8 cellular contexts compared by ENCODE assay signal in the genomic region with DNA sequence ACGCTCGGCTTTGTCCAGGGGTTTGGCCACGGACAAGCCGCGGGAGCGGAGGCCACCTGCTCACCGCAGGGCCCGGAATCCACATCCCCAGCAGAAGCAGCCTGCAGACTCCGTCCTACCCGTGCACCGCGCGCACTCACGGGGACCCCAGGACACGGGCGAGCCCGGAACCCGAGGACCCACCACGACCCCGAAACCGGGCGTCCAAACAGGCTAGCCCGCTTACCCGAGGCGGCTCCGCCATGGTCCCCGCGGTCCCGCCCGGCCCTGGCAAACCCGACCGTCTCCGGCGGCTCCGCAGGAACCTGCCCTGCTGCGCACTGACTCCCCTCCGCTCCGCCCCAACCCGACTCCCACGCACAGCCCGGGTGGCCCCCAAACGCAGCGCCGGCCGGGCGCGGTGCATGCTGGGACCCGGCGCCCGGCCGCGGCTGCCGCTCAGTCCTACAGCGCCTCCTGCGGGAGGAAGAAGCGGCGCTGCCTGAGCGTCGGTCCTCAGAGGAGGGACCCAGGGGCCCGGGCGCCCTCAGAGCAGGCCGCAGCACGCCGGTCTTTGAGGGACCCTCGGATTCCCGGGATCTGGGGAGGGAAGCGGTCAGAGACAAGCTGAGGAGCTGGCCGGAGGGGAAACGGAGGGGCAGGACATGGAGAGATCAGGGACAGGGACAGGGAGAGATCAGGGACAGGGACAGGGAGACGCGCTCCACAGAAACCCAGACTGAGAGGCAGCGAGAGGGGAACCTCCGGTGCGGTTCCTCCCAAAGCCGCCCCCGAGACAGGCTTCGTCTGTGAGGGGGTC. TPM values are rescaled to one million over a fixed set of nuclear protein-coding genes. Genes with fewer than 3 reads are reported as not detected.
DNase-seq lines count a peak whose midpoint lies in the region; ATAC-seq and TF ChIP-seq lines count a peak whose summit lies in the region.

A gene with protein sequence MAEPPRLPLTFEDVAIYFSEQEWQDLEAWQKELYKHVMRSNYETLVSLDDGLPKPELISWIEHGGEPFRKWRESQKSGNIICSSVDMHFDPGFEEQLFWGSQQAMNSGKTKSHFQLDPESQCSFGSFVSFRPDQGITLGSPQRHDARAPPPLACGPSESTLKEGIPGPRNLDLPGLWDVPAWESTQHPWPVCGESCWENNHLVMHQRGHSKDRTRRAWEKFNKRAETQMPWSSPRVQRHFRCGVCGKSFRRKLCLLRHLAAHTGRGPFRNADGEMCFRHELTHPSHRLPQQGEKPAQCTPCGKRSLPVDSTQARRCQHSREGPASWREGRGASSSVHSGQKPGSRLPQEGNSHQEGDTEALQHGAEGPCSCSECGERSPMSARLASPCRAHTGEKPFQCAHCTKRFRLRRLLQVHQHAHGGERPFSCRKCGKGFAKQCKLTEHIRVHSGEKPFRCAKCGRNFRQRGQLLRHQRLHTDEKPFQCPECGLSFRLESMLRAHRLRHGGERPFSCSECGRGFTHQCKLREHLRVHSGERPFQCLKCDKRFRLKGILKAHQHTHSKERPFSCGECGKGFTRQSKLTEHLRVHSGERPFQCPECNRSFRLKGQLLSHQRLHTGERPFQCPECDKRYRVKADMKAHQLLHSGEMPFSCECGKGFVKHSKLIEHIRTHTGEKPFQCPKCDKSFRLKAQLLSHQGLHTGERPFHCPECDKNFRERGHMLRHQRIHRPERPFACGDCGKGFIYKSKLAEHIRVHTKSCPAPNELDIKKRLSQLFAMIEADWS (minus strand): TSS at position 322 of the 799 bp plus-strand sequence. CDS start 78 bp downstream, at position 244.

- peaks cover 0 to 39% (median 14%) of the 10 kb centered on the region in 9 donors for H3K4me1 ChIP-seq in heart right ventricle

- peak within 1 kb of the TSS; percentile 98 for H3K4me3 ChIP-seq in GM12875 (ENCODE audit: low read depth, low read length)
- peak within 1 kb of the TSS; percentile 94 for H3K4me3 ChIP-seq in SU-DHL-6 (ENCODE audit: insufficient read depth, low read length, poor library complexity, severe bottlenecking)
- peak within 1 kb of the TSS; percentile 57 to 99 (median 85) for H3K4me3 ChIP-seq in heart right ventricle

- H3K27me3 ChIP-seq in SU-DHL-6 (ENCODE audit: low read length): no peaks in the 10 kb centered on the region
- H3K27me3 ChIP-seq in heart right ventricle: no peaks in the 10 kb centered on the region

- H4K20me1 ChIP-seq in SU-DHL-6 (ENCODE audit: low read depth, low read length): no peaks in the 10 kb centered on the region

- H3K27ac Mint-ChIP-seq in activated naive CD8-positive, alpha-beta T cell treated with anti-CD3 and anti-CD28 coated beads, Interleukin-2, amount 50 U/mL, for 24 hours: peak within 1 kb of the TSS; percentile 98
- H3K27ac Mint-ChIP-seq in progenitor cell of endocrine pancreas: peak within 1 kb of the TSS; percentile 100

- H3K9ac ChIP-seq in SU-DHL-6 (ENCODE audit: low read length): peak within 1 kb of the TSS; percentile 98

- 0 out of 2 replicates have a peak, but pooled peaks cover 3% of the 10 kb centered on the region for H3F3A ChIP-seq in SU-DHL-6 (ENCODE audit: insufficient read depth)

- H3K27ac ChIP-seq in SU-DHL-6 (ENCODE audit: low read depth, low read length) (peak within 1 kb of the TSS; percentile 77), heart right ventricle (peak within 1 kb of the TSS; percentile 96 to 100 (median 98))

- H3K9me2 ChIP-seq in SU-DHL-6 (replicated peaks; ENCODE audit: insufficient read depth, low read length): no peaks in the 10 kb centered on the region

- H2AFZ ChIP-seq in SU-DHL-6 (ENCODE audit: low read depth, low read length, severe bottlenecking): peak within 1 kb of the TSS; percentile 98

- peak within 1 kb of the TSS; percentile 89 for H3K4me3 Mint-ChIP-seq in activated naive CD8-positive, alpha-beta T cell treated with anti-CD3 and anti-CD28 coated beads, Interleukin-2, amount 50 U/mL, for 24 hours
- peak within 1 kb of the TSS; percentile 97 for H3K4me3 Mint-ChIP-seq in progenitor cell of endocrine pancreas (ENCODE audit: low read depth)

- H3K79me2 ChIP-seq in SU-DHL-6 (ENCODE audit: insufficient read depth, low read length): peaks cover 39% of the 10 kb centered on the region

- intact Hi-C loops in heart right ventricle (cut with DNase I): loop anchor here in 8 of 10 donors (1.0 to 5.0 kb wide), 9 partner anchors 26 to 393 kb away; partner anchors contain the start of genes PDIA4 (in 3 of the 8), ZNF425 (in 3 of the 8), CUL1 (in 1 of the 8) and EZH2 (in 1 of the 8)

- ATAC-seq in HG02759 (IDR thresholded peaks at IDR 0.05; ENCODE audit: unreplicated experiment) (peak; percentile 88), heart right ventricle (peak; percentile 96 to 99 (median 98))
- ATAC-seq in activated naive CD8-positive, alpha-beta T cell treated with anti-CD3 and anti-CD28 coated beads, Interleukin-2, amount 50 U/mL, for 24 hours: peak; percentile 91

- H3K36me3 Mint-ChIP-seq in activated naive CD8-positive, alpha-beta T cell treated with anti-CD3 and anti-CD28 coated beads, Interleukin-2, amount 50 U/mL, for 24 hours (ENCODE audit: low read depth): peaks cover 11% of the 10 kb centered on the region
- H3K36me3 Mint-ChIP-seq in progenitor cell of endocrine pancreas (ENCODE audit: insufficient read depth): peaks cover 20% of the 10 kb centered on the region

- peak within 1 kb of the TSS; percentile 89 for H3K4me2 ChIP-seq in SU-DHL-6 (ENCODE audit: low read depth, low read length, poor library complexity, severe bottlenecking)

- peak; percentile 95 for TF ChIP-seq CTCF in GM12875 (IDR thresholded peaks at IDR 0.05; ENCODE audit: borderline replicate concordance, insufficient read depth, low read depth, low read length)
- TF ChIP-seq CTCF in SU-DHL-6 (IDR thresholded peaks at IDR 0.05; ENCODE audit: insufficient read depth, low read length, poor library complexity, severe bottlenecking): peak; percentile 92
- peak; percentile 88 to 98 (median 96) for TF ChIP-seq CTCF in heart right ventricle (IDR thresholded peaks at IDR 0.05)
- peak; percentile 94 for TF ChIP-seq CTCF in progenitor cell of endocrine pancreas (IDR thresholded peaks at IDR 0.05; ENCODE audit: unreplicated experiment)

- DNase-seq in NCI-H1105 treated with DMSO at 0.1 percent for 48 hours (lab: John Stamatoyannopoulos, UW) (peak; percentile 92), heart right ventricle (peak; percentile 90 to 92), progenitor cell of endocrine pancreas (ENCODE audit: low spot score, unreplicated experiment) (peak; percentile 85), ureter (ENCODE audit: low spot score) (peak; percentile 88)
- DNase-seq in activated naive CD8-positive, alpha-beta T cell treated with anti-CD3 and anti-CD28 coated beads, Interleukin-2, amount 50 U/mL, for 24 hours: peak; percentile 97

- 0 to 1% methylated on average over 71 to 77 of the region's 77 CpGs for WGBS in heart right ventricle, 2 donors

- H3K36me3 ChIP-seq in SU-DHL-6 (ENCODE audit: low read length) (no peaks in the 10 kb centered on the region), heart right ventricle (no peaks in the 10 kb centered on the region)

- H3K9me3 ChIP-seq in SU-DHL-6 (ENCODE audit: insufficient read depth, low read length): no peaks in the 10 kb centered on the region
- H3K9me3 ChIP-seq in heart right ventricle: no peaks in the 10 kb centered on the region

- peaks cover 2% of the 10 kb centered on the region for H3K9me3 Mint-ChIP-seq in activated naive CD8-positive, alpha-beta T cell treated with anti-CD3 and anti-CD28 coated beads, Interleukin-2, amount 50 U/mL, for 24 hours
- H3K9me3 Mint-ChIP-seq in progenitor cell of endocrine pancreas (ENCODE audit: low read depth): peaks cover 5% of the 10 kb centered on the region

- H3K4me1 Mint-ChIP-seq in activated naive CD8-positive, alpha-beta T cell treated with anti-CD3 and anti-CD28 coated beads, Interleukin-2, amount 50 U/mL, for 24 hours: peaks cover 27% of the 10 kb centered on the region
- peaks cover 12% of the 10 kb centered on the region for H3K4me1 Mint-ChIP-seq in progenitor cell of endocrine pancreas (ENCODE audit: low read depth)

- H3K27me3 Mint-ChIP-seq in activated naive CD8-positive, alpha-beta T cell treated with anti-CD3 and anti-CD28 coated beads, Interleukin-2, amount 50 U/mL, for 24 hours: no peaks in the 10 kb centered on the region
- no peaks in the 10 kb centered on the region for H3K27me3 Mint-ChIP-seq in progenitor cell of endocrine pancreas

RNA-seq across cellular contexts. Expression of the gene that starts here (rescaled TPM):
- total RNA-seq in heart right ventricle: 1 to 10 TPM; 2.0 to 3.4 (median 2.6) TPM
- polyA plus RNA-seq in heart right ventricle: 1 to 10 TPM; 2.0 TPM
- total RNA-seq in progenitor cell of endocrine pancreas: 18.0 and 20.6 TPM in 2 replicates
- 9.8 TPM for total RNA-seq in ureter

Comparison
In these comparisons a context has a peak if more than half of its experiments do, and no peak if none do; other contexts are left out.
1. Peak in every context shown above with its lines: DNase-seq, ATAC-seq, H3K4me3 ChIP-seq and H3K27ac ChIP-seq.